Comparison of ENCODE assay signal across 20 cellular contexts in the genomic region with DNA sequence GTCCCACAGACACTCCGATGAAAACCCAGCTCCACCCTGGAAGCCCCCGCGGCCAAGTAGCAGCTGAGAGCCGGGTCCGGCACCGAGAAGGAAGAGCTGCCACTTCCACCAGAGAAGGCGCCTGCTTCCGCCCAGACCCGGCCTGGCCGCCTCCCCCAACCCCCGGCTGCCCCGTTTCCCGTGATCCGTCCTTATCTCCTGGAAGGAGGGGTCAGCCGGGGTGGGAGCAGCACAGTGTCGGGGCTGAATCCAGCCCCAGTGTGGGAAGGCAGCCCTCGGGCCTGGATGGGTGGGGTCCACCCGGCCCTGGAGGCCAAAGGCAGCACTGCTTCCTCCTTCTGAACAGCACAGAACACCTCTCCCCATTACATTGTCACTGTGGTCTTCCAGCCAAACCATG.
DNase-seq lines count a peak whose midpoint lies in the region; ATAC-seq and TF ChIP-seq lines count a peak whose summit lies in the region.
"Had no signal": no experiment of that assay in that cellular context is flagged by ENCODE, and none has a peak within 500 bp of the region (broad histone marks: within the 10 kb centered on the region; RNA-seq: fewer than 3 reads in every experiment).

No MANE protein-coding gene starts in this region.

- no peak overlapping the region for H3K4me3 Mint-ChIP-seq in GM23338
- H3K4me3 Mint-ChIP-seq: CD14-positive monocyte, naive B cell, WTC11 had no signal

- no peaks in the 10 kb centered on the region for H3F3A ChIP-seq in GM23338 (replicated peaks; ENCODE audit: low read depth)

- H3K27ac Mint-ChIP-seq in GM23338: no peak overlapping the region
- H3K27ac Mint-ChIP-seq: progenitor cell of endocrine pancreas, WTC11 had no signal

- H3K36me3 ChIP-seq in GM23338 (ENCODE audit: insufficient read depth) (no peaks in the 10 kb centered on the region), ascending aorta (no peaks in the 10 kb centered on the region), thoracic aorta (no peaks in the 10 kb centered on the region)
- H3K36me3 ChIP-seq: colonic mucosa had no signal

- peaks cover 11% of the 10 kb centered on the region for H3K4me1 Mint-ChIP-seq in GM23338
- H3K4me1 Mint-ChIP-seq: WTC11 had no signal

- peak; percentile 14 for ATAC-seq in GM23338
- peak; percentile 25 for ATAC-seq in left lobe of liver
- ATAC-seq in thoracic aorta (ENCODE audit: insufficient number of reproducible peaks, low FRiP score, low read depth): no peak
- ATAC-seq in GM19035 (IDR thresholded peaks at IDR 0.05; ENCODE audit: unreplicated experiment): no peak
- ATAC-seq: WTC11 had no signal

- H3K9me3 ChIP-seq in ascending aorta: no peaks in the 10 kb centered on the region
- no peaks in the 10 kb centered on the region for H3K9me3 ChIP-seq in thoracic aorta
- H3K9me3 ChIP-seq: colonic mucosa had no signal

- DNase-seq in GM23338 (ENCODE audit: low spot score) (no peak), ascending aorta (ENCODE audit: low spot score in 2 of 2) (no peak), left lobe of liver (ENCODE audit: low spot score) (no peak), thoracic aorta (ENCODE audit: low spot score) (no peak), kidney tubule cell (ENCODE audit: low spot score) (no peak), SHP77 (lab: John Stamatoyannopoulos, UW) (no peak)
- DNase-seq in activated CD8-positive, alpha-beta memory T cell treated with anti-CD3 and anti-CD28 coated beads, Interleukin-2, amount 50 U/mL, for 4 hours: no peak
- DNase-seq: amygdala, colonic mucosa, glutamatergic neuron, kidney glomerular epithelial cell, naive B cell, NCI-H2081 treated with DMSO at 0.1 percent for 48 hours, NCI-H748 treated with DMSO at 0.1 percent for 48 hours, RPMI8226, T-helper 1 cell had no signal

- H3K79me2 ChIP-seq in GM23338 (replicated peaks; ENCODE audit: insufficient read depth): no peaks in the 10 kb centered on the region

- H3K27me3 ChIP-seq in GM23338 (ENCODE audit: insufficient read depth) (no peaks in the 10 kb centered on the region), ascending aorta (no peaks in the 10 kb centered on the region), thoracic aorta (replicated peaks; ENCODE audit: insufficient read depth) (no peaks in the 10 kb centered on the region)
- H3K27me3 ChIP-seq: colonic mucosa had no signal

- no peak overlapping the region for H3K27ac ChIP-seq in GM23338 (ENCODE audit: low read depth)
- H3K27ac ChIP-seq in ascending aorta: peak overlapping the region; percentile 97 to 98
- peak overlapping the region; percentile 95 to 97 for H3K27ac ChIP-seq in thoracic aorta
- H3K27ac ChIP-seq: colonic mucosa had no signal

- H3K4me2 ChIP-seq in GM23338: no peak overlapping the region

- H4K20me1 ChIP-seq in GM23338 (replicated peaks; ENCODE audit: insufficient read depth): no peaks in the 10 kb centered on the region

- H3K4me1 ChIP-seq in GM23338 (ENCODE audit: insufficient read depth): no peaks in the 10 kb centered on the region
- H3K4me1 ChIP-seq in ascending aorta: peaks cover 38 to 60% of the 10 kb centered on the region in 2 donors
- peaks cover 46 to 82% of the 10 kb centered on the region in 2 donors for H3K4me1 ChIP-seq in thoracic aorta (ENCODE audit: control insufficient read depth in 1 of 2, low read depth in 2 of 2)
- H3K4me1 ChIP-seq: colonic mucosa had no signal

- no peaks in the 10 kb centered on the region for H3K36me3 Mint-ChIP-seq in GM23338 (ENCODE audit: low read depth)
- H3K36me3 Mint-ChIP-seq: CD14-positive monocyte, naive B cell, WTC11 had no signal

- H3K27me3 Mint-ChIP-seq in GM23338 (ENCODE audit: insufficient read depth, low read depth, poor library complexity): peaks cover 6% of the 10 kb centered on the region
- H3K27me3 Mint-ChIP-seq: naive B cell, progenitor cell of endocrine pancreas had no signal

- no peak for TF ChIP-seq CTCF in GM23338 (conservative IDR thresholded peaks at IDR 0.05; ENCODE audit: low read depth in 2 of 2)
- TF ChIP-seq CTCF in ascending aorta (IDR thresholded peaks at IDR 0.05): peak in 1 of 3 experiments; percentile 10
- no peak for TF ChIP-seq CTCF in thoracic aorta (IDR thresholded peaks at IDR 0.05)

- no peaks in the 10 kb centered on the region for H3K9me2 ChIP-seq in GM23338 (ENCODE audit: insufficient read depth)

- H2AFZ ChIP-seq in GM23338: no peak overlapping the region

- intact Hi-C loops in ascending aorta (cut with DNase I): loop anchor here (10.0 kb wide), 1 partner anchor 227 kb away; no protein-coding TSS in a partner anchor

- H3K4me3 ChIP-seq in GM23338: no peak overlapping the region
- no peak overlapping the region for H3K4me3 ChIP-seq in ascending aorta
- peak overlapping the region; percentile 48 for H3K4me3 ChIP-seq in thoracic aorta
- H3K4me3 ChIP-seq: colonic mucosa had no signal

- H3K9me3 Mint-ChIP-seq in GM23338: no peaks in the 10 kb centered on the region
- H3K9me3 Mint-ChIP-seq: CD14-positive monocyte, naive B cell, WTC11 had no signal

TF ChIP-seq in GM23338, 12 proteins besides CTCF, POLR2A, EP300 and RAD21:
- TF ChIP-seq ZNF331 (CRISPR knock-in tag; IDR thresholded peaks at IDR 0.05; ENCODE audit: low read depth) (no peak), STAT1 (IDR thresholded peaks at IDR 0.05; ENCODE audit: unreplicated experiment) (no peak), CREB1 (CRISPR knock-in tag; IDR thresholded peaks at IDR 0.05; ENCODE audit: low read depth) (no peak), EZH2phosphoT487 (IDR thresholded peaks at IDR 0.05; ENCODE audit: unreplicated experiment) (no peak), EZH2 (IDR thresholded peaks at IDR 0.05; ENCODE audit: low read depth, unreplicated experiment) (no peak), JUNB (IDR thresholded peaks at IDR 0.05; ENCODE audit: unreplicated experiment) (no peak), NANOG (IDR thresholded peaks at IDR 0.05; ENCODE audit: borderline replicate concordance) (no peak)
- TF ChIP-seq, protein P1, sequence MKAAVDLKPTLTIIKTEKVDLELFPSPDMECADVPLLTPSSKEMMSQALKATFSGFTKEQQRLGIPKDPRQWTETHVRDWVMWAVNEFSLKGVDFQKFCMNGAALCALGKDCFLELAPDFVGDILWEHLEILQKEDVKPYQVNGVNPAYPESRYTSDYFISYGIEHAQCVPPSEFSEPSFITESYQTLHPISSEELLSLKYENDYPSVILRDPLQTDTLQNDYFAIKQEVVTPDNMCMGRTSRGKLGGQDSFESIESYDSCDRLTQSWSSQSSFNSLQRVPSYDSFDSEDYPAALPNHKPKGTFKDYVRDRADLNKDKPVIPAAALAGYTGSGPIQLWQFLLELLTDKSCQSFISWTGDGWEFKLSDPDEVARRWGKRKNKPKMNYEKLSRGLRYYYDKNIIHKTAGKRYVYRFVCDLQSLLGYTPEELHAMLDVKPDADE (IDR thresholded peaks at IDR 0.05): no peak
TF ChIP-seq in GM23338: peak in this region for 0.

Comparison
In these comparisons a context has a peak if more than half of its experiments do, and no peak if none do; other contexts are left out.
1. ATAC-seq: peak in GM23338 (single experiment) and left lobe of liver (single experiment); none in thoracic aorta (single experiment) and GM19035 (single experiment).